ENCODE assay signal across 8 cellular contexts in genomic region chr12:70456953-70457352, GRCh38.
"Had no signal": no experiment of that assay in that cellular context is flagged by ENCODE, and none has a peak within 500 bp of the region (broad histone marks: within the 10 kb centered on the region; RNA-seq: fewer than 3 reads in every experiment).

No MANE protein-coding gene starts in this region.

- H3K4me1 ChIP-seq: HAP-1 had no signal

- H3K4me3 ChIP-seq: GM23248, GM23338, HAP-1 had no signal

- H3K9me3 ChIP-seq: HAP-1 had no signal

- DNase-seq: GM23248, GOT3, H7, H9, HCEC 1CT, HFFc6 had no signal

- H3K36me3 ChIP-seq: HAP-1 had no signal

- H3K27ac ChIP-seq: GM23248 had no signal
